Comparison of ENCODE assay signal across 1 cellular context in genomic region chr22:20549232-20549841, GRCh38.
TF ChIP-seq lines count a peak whose summit lies in the region.

No MANE protein-coding gene starts in this region.

TF ChIP-seq in SK-N-SH, 30 proteins besides CTCF, POLR2A, EP300 and RAD21 (continued from another document):
- TF ChIP-seq ELF1 (IDR thresholded peaks at IDR 0.05): no peak
- TF ChIP-seq FOXM1 (IDR thresholded peaks at IDR 0.05; ENCODE audit: low read depth): no peak
- TF ChIP-seq, protein P1, sequence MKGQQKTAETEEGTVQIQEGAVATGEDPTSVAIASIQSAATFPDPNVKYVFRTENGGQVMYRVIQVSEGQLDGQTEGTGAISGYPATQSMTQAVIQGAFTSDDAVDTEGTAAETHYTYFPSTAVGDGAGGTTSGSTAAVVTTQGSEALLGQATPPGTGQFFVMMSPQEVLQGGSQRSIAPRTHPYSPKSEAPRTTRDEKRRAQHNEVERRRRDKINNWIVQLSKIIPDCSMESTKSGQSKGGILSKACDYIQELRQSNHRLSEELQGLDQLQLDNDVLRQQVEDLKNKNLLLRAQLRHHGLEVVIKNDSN (IDR thresholded peaks at IDR 0.05; ENCODE audit: borderline replicate concordance, low read depth): no peak
- TF ChIP-seq GATA2 (CRISPR knock-in tag; IDR thresholded peaks at IDR 0.05): no peak
- TF ChIP-seq MEF2A (IDR thresholded peaks at IDR 0.05; ENCODE audit: borderline replicate concordance, low read depth): no peak
- TF ChIP-seq SMC3 (IDR thresholded peaks at IDR 0.05; ENCODE audit: low read depth, low read length): no peak
- TF ChIP-seq TEAD4 (IDR thresholded peaks at IDR 0.05; ENCODE audit: borderline replicate concordance, insufficient read depth): no peak
- no peak for TF ChIP-seq IRF3 (IDR thresholded peaks at IDR 0.05; ENCODE audit: low read depth, low read length)
